13 cellular contexts compared by ENCODE assay signal in the genomic region with DNA sequence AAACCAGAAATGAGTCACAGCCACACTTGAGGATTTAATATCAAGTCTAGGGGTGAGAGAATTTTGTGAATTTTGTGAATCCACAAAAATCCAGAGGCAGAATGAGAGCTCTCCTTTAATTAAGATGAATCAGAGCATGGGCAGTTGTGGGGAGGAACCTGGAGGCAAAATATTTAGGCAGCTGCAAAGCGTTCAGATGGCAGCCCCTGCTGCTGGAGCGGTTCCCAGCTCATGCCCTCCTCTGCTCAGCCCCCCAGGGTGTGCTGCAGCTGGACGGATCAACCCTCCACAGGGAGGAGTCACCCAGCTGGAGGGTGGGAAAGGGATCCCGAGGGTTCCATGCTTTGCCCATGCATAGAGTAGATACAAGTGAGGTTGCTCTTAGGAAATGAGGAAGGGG. TPM values are rescaled to one million over a fixed set of nuclear protein-coding genes. Genes with fewer than 3 reads are reported as not detected.
"Had no signal": no experiment of that assay in that cellular context is flagged by ENCODE, and none has a peak within 500 bp of the region (broad histone marks: within the 10 kb centered on the region; RNA-seq: fewer than 3 reads in every experiment).

No MANE protein-coding gene starts in this region.

- H3K4me3 ChIP-seq: esophagus squamous epithelium, gastroesophageal sphincter, stomach, thoracic aorta had no signal

- H3K36me3 ChIP-seq: esophagus squamous epithelium, gastroesophageal sphincter, stomach, thoracic aorta had no signal

- ATAC-seq: activated T-helper 17 cell treated with anti-CD3 and anti-CD28 coated beads, Interleukin-2, amount 50 U/mL, for 72 hours; gastroesophageal sphincter had no signal

- H3K9me3 ChIP-seq: esophagus squamous epithelium, gastroesophageal sphincter, stomach, thoracic aorta had no signal

- H3K4me1 ChIP-seq: gastroesophageal sphincter, stomach had no signal

- H3K27ac ChIP-seq: gastroesophageal sphincter, stomach, thoracic aorta had no signal

- DNase-seq: activated CD4-positive, alpha-beta T cell treated with anti-CD3 and anti-CD28 coated beads, Interleukin-2, amount 10 ng/mL, durations not matched to agents 7 days and 5 days; activated CD4-positive, CD25-positive, alpha-beta regulatory T cell; activated naive CD4-positive, alpha-beta T cell treated with anti-CD3 and anti-CD28 coated beads for 36 hours; activated T-cell treated with anti-CD3 and anti-CD28 coated beads for 4 hours; esophagus squamous epithelium; kidney glomerular epithelial cell; posterior cingulate gyrus; small intestine; stomach had no signal

RNA-seq across cellular contexts. Expression of gene IRX6, which starts 43.4 kb away (rescaled TPM):
- polyA plus RNA-seq: liver had no signal
